ENCODE assay signal across 8 cellular contexts in the genomic region with DNA sequence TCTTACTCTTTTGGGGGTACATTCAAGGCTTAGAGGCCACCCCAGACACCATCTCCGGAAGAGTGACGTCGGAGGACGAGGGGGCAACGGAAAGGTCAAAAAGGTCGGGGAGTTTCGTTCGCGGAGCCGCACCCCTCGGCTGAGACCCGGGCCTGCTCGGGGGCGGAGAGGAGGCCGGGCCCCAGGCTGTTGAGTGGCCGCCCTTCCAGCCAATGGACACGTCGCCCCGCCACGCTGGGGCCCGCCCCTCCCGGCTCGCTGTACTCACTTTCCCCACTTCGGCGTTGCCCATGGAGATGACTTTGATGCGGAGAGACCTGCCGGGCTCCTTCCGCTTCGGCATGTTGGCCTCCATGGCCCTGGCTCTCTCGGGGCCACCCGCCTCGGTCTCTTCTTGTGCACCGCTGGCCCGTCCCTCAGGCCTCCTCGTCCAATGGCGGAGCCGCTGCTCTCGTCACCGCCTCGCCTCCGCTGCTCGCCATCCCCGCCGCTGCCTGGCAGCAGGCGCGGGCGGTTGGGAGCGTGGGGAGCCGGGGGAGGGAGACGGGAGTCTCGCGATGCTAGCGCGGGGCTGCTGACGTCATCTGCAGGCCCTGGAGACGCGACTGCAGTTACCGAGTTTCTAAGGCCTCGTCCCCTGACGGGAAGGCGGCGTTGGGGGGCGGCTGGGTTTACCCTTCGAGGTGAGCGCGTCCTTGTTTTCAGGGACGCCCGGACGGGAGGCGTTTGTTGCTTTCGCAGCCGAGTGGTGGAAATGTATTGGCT. TPM values are rescaled to one million over a fixed set of nuclear protein-coding genes. Genes with fewer than 3 reads are reported as not detected.
DNase-seq lines count a peak whose midpoint lies in the region; ATAC-seq and TF ChIP-seq lines count a peak whose summit lies in the region.

A gene (minus strand): TSS at position 406 of the 765 bp plus-strand sequence. CDS start 51 bp downstream, at position 355.

- peak within 1 kb of the TSS; percentile 93 for H3K56ac ChIP-seq in IMR-90 (ENCODE audit: extremely low read depth, insufficient read depth, low read length)

- H3K9me1 ChIP-seq in IMR-90 (ENCODE audit: insufficient read depth, low read length), result 0 out of 2 replicates have a peak, but pooled peaks cover 2% of the 10 kb centered on the region

- peak within 1 kb of the TSS; percentile 94 for H2BK5ac ChIP-seq in IMR-90 (ENCODE audit: low read depth, low read length, poor library complexity, severe bottlenecking)

- H3K36me3 ChIP-seq in IMR-90 (ENCODE audit: control insufficient read depth, insufficient read depth, low read length), result no peaks in the 10 kb centered on the region; the same call in 1 of the 2 replicates
- H3K36me3 ChIP-seq in OCI-LY7 (ENCODE audit: insufficient read depth, low read length), result peaks cover 7% of the 10 kb centered on the region; the same call in 1 of the 2 replicates

- peak within 1 kb of the TSS; percentile 99 for H3K4me2 ChIP-seq in IMR-90 (ENCODE audit: low read depth, low read length)
- peak within 1 kb of the TSS; percentile 98 for H3K4me2 ChIP-seq in OCI-LY7 (ENCODE audit: low read length)

- no peaks in the 10 kb centered on the region for H4K20me1 ChIP-seq in IMR-90 (ENCODE audit: insufficient read depth, low read length)
- no peaks in the 10 kb centered on the region for H4K20me1 ChIP-seq in OCI-LY7 (ENCODE audit: insufficient read depth, low read length)

- TF ChIP-seq POLR2A in IMR-90 (IDR thresholded peaks at IDR 0.05; ENCODE audit: low read depth, low read length), result peak; percentile 97

- peak within 1 kb of the TSS; percentile 97 for H3K23ac ChIP-seq in IMR-90 (ENCODE audit: low read depth, low read length)

- H3K9ac ChIP-seq in IMR-90 (ENCODE audit: low read depth, low read length), result peak within 1 kb of the TSS; percentile 92

- peak within 1 kb of the TSS; percentile 79 for H3K18ac ChIP-seq in IMR-90 (ENCODE audit: low read depth, low read length)

- peak within 1 kb of the TSS; percentile 92 to 97 for H4K8ac ChIP-seq in IMR-90 (ENCODE audit: low read depth in 2 of 2, low read length in 2 of 2)

- peaks cover 28% of the 10 kb centered on the region; the same call in 1 of the 2 replicates for H3K79me2 ChIP-seq in OCI-LY7 (ENCODE audit: insufficient read depth, low read depth, low read length)

- peak within 1 kb of the TSS; percentile 87; the same call in 2 of the 3 replicates for H2BK15ac ChIP-seq in IMR-90 (ENCODE audit: low read depth, low read length)

- 1% methylated on average over 28 of the region's 72 CpGs; no CpG with 5 or more reads in 1 of the 2 experiments for WGBS in IMR-90 (ENCODE audit: extremely low coverage in 2 of 2, insufficient read length in 1 of 2), 2 experiments

- H3K9me2 ChIP-seq in OCI-LY7 (ENCODE audit: insufficient read depth, low read length), result no peaks in the 10 kb centered on the region

- TF ChIP-seq RAD21 in IMR-90 (IDR thresholded peaks at IDR 0.05; ENCODE audit: low read length), result no peak

- H2AK9ac ChIP-seq in IMR-90 (replicated peaks; ENCODE audit: low read depth, low read length, poor library complexity), result peak within 1 kb of the TSS; percentile 87

- H2AFZ ChIP-seq in IMR-90 (replicated peaks; ENCODE audit: low read length, poor library complexity) (peak within 1 kb of the TSS; percentile 99), OCI-LY7 (ENCODE audit: low read length) (peak within 1 kb of the TSS; percentile 88)

- H3K4ac ChIP-seq in IMR-90 (ENCODE audit: low read depth, low read length), result peak within 1 kb of the TSS; percentile 93

- H4K5ac ChIP-seq in IMR-90 (ENCODE audit: low read depth, low read length), result peak within 1 kb of the TSS; percentile 92

- H4K91ac ChIP-seq in IMR-90 (ENCODE audit: insufficient read depth, low read depth, low read length), result peak within 1 kb of the TSS; percentile 86

- H3K27ac ChIP-seq in IMR-90 (ENCODE audit: insufficient read depth, low read length) (peak within 1 kb of the TSS; percentile 96), OCI-LY7 (ENCODE audit: low read depth, low read length, poor library complexity, severe bottlenecking) (peak within 1 kb of the TSS; percentile 81)

- dilution Hi-C loops in IMR-90 (cut with HindIII; ENCODE audit: low sequenced_read_pairs, unreplicated experiment), result no loop called here

- TF ChIP-seq CTCF in IMR-90 (conservative IDR thresholded peaks at IDR 0.05; ENCODE audit: low read depth, low read length) (no peak), OCI-LY7 (conservative IDR thresholded peaks at IDR 0.05; ENCODE audit: low read length) (no peak), epithelial cell of esophagus (IDR thresholded peaks at IDR 0.05; ENCODE audit: insufficient read depth, low read depth, low read length, missing control alignments) (no peak)

- H3K14ac ChIP-seq in IMR-90 (replicated peaks; ENCODE audit: low read depth, low read length), result peak within 1 kb of the TSS; percentile 97

- no peaks in the 10 kb centered on the region for H3K4me1 ChIP-seq in IMR-90 (ENCODE audit: control insufficient read depth, insufficient read depth, low read length)
- H3K4me1 ChIP-seq in OCI-LY7 (ENCODE audit: insufficient read depth, low read length, poor library complexity, severe bottlenecking), result peaks cover 11% of the 10 kb centered on the region
- H3K4me1 ChIP-seq in mononuclear cell (ENCODE audit: insufficient read depth, low read length), result peaks cover 17% of the 10 kb centered on the region

- H3K27me3 ChIP-seq in IMR-90 (ENCODE audit: control insufficient read depth, insufficient read depth, low read length), result no peaks in the 10 kb centered on the region
- H3K27me3 ChIP-seq in mononuclear cell (ENCODE audit: insufficient read depth, low read length), result no peaks in the 10 kb centered on the region

- DNase-seq in DMS114 treated with DMSO at 0.1 percent for 48 hours (lab: John Stamatoyannopoulos, UW; ENCODE audit: unreplicated experiment) (peak; percentile 89), IMR-90 (peak; percentile 98), OCI-LY7 (ENCODE audit: low spot score) (peak; percentile 97), activated T-cell treated with anti-CD3 and anti-CD28 coated beads for 4 hours (peak; percentile 97), epithelial cell of esophagus (ENCODE audit: low read depth) (peak; percentile 98)
- DNase-seq in stimulated activated CD8-positive, alpha-beta memory T cell treated with anti-CD3 and anti-CD28 coated beads, Interleukin-2, amount 100 ng/mL, for 48 hours (ENCODE audit: low read depth in 2 of 2), result peak; percentile 96 to 97

- H3K4me3 ChIP-seq in IMR-90 (ENCODE audit: insufficient read depth, low read depth, low read length), result peak within 1 kb of the TSS; percentile 72
- peak within 1 kb of the TSS; percentile 93 for H3K4me3 ChIP-seq in OCI-LY7 (ENCODE audit: low read depth, low read length, poor library complexity, severe bottlenecking)
- peak within 1 kb of the TSS; percentile 79 for H3K4me3 ChIP-seq in epithelial cell of esophagus (ENCODE audit: low read length)
- H3K4me3 ChIP-seq in mononuclear cell (ENCODE audit: low read length), result peak within 1 kb of the TSS; percentile 93

- peak within 1 kb of the TSS; percentile 80 for H2BK20ac ChIP-seq in IMR-90 (ENCODE audit: low read depth, low read length)

- peak within 1 kb of the TSS; percentile 88 for H2AK5ac ChIP-seq in IMR-90 (ENCODE audit: low read depth, low read length)

- intact Hi-C loops in IMR-90 (cut with micrococcal nuclease), result loop anchor here (5.0 kb wide), 3 partner anchors 71 to 559 kb away; a partner anchor contains a TSS
- intact Hi-C loops in OCI-LY7 (cut with micrococcal nuclease; ENCODE audit: unreplicated experiment), result loop anchor here (2.0 to 5.0 kb wide), 3 partner anchors 49 to 226 kb away; a partner anchor contains a TSS

- in situ Hi-C loops in IMR-90 (cut with MboI; ENCODE audit: low sequenced_read_pairs), result no loop called here

- no TSS peak for BruUV-seq in IMR-90 (replicated peaks; lab: Mats Ljungman, UMichigan)
- no TSS peak for BruUV-seq in OCI-LY7 (replicated peaks; lab: Mats Ljungman, UMichigan)

- H2BK120ac ChIP-seq in IMR-90 (ENCODE audit: low read depth, low read length), result peak within 1 kb of the TSS; percentile 94

- H3K9me3 ChIP-seq in IMR-90 (ENCODE audit: control insufficient read depth, insufficient read depth, low read length), result no peaks in the 10 kb centered on the region
- no peaks in the 10 kb centered on the region for H3K9me3 ChIP-seq in OCI-LY7 (ENCODE audit: low read length)
- H3K9me3 ChIP-seq in mononuclear cell (ENCODE audit: low read depth, low read length), result no peaks in the 10 kb centered on the region

- CTCF ChIA-PET in IMR-90 (lab: Yijun Ruan, JAX), result interaction anchor here (1.4 to 2.1 kb wide), 2 partner anchors 158 to 225 kb away, joined by 4 to 14 read pairs; no protein-coding TSS in a partner anchor
- CTCF ChIA-PET in OCI-LY7 (lab: Charles Lee; ENCODE audit: unreplicated experiment), result no interaction called here

- H3K79me1 ChIP-seq in IMR-90 (ENCODE audit: low read depth in 1 of 2, low read length in 2 of 2), result peaks cover 14 to 29% of the 10 kb centered on the region in 2 experiments; a peak in 3 of 4 replicates

- ATAC-seq in GM21529 (IDR thresholded peaks at IDR 0.05; ENCODE audit: unreplicated experiment), result peak; percentile 92
- peak; percentile 97 for ATAC-seq in IMR-90 (ENCODE audit: low read depth)

- POLR2A ChIA-PET in IMR-90 (lab: Charles Lee; ENCODE audit: unreplicated experiment), result no interaction called here
- POLR2A ChIA-PET in OCI-LY7 (lab: Charles Lee), result interaction anchor here (1.6 kb wide), 1 partner anchor 179 kb away, joined by 3 read pairs; a partner anchor contains a TSS

TF ChIP-seq in IMR-90, 13 proteins besides CTCF, POLR2A, EP300 and RAD21 (continues in another document):
- TF ChIP-seq RCOR1 (IDR thresholded peaks at IDR 0.05; ENCODE audit: insufficient replicate concordance, low read length), result no peak
- peak; percentile 70; the same call in 1 of the 2 replicates for TF ChIP-seq MXI1 (IDR thresholded peaks at IDR 0.05; ENCODE audit: borderline replicate concordance, low read depth, low read length)
- TF ChIP-seq RFX5 (IDR thresholded peaks at IDR 0.05; ENCODE audit: low read depth, low read length), result no peak
- TF ChIP-seq NFE2L2 (IDR thresholded peaks at IDR 0.05; ENCODE audit: low read depth, low read length), result 0 out of 2 replicates have a peak, but pooled peaks have one; percentile 8
- TF ChIP-seq MAFK (IDR thresholded peaks at IDR 0.05; ENCODE audit: low read depth, low read length), result no peak

RNA-seq across cellular contexts. Expression of the gene that starts here (rescaled TPM):
- total RNA-seq in IMR-90 (2012; rRNA removed) (2.0 and 2.8 TPM in 2 replicates), OCI-LY7 (2022) (6.6 and 9.4 TPM in 2 replicates), mononuclear cell (10.6 TPM)
- 1.3 and 1.6 TPM in 2 replicates for polyA plus RNA-seq in IMR-90 (2012; rRNA removed)
- 0.29 and 0.40 TPM in 2 replicates for polyA plus RNA-seq in IMR-90 (2012; cell fraction: cytosol; rRNA removed)
- polyA plus RNA-seq in IMR-90 (2012; cell fraction: nucleus; rRNA removed; ENCODE audit: low replicate concordance), result 0.67 and 4.9 TPM in 2 replicates
- total RNA-seq in OCI-LY7 (2014; rRNA removed; shearing (Covaris generic)), result 3.6 and 13.5 TPM in 2 replicates

Comparison
In these comparisons a context has a peak if more than half of its experiments do, and no peak if none do; other contexts are left out.
1. Peak in every context shown above with its lines: DNase-seq, ATAC-seq, H3K4me3 ChIP-seq and H3K27ac ChIP-seq.